Comparison of ENCODE assay signal across 2 cellular contexts in the genomic region with DNA sequence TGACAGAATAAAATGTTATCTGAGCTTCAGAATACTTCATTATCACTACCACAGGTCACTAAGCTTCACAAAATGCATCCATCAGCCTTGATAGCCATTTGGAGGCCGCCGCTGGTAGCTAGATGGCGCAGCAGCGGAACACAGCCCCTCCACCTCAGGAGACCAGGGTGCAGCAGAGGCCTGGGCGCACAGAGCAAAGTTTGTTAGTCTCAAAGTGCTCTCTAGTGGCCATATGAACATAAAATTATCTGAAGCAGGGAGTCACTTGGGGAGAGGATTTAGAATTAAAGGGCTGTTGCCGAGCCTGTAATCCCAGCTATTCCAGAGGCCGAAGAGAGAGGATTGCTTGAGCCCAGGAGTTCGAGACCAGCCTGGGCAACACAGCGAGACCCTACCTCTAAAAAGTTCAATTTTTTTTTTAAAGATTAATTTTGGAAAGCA.
TF ChIP-seq lines count a peak whose summit lies in the region.

No MANE protein-coding gene starts in this region.

TF ChIP-seq in endothelial cell of umbilical vein, 7 proteins besides CTCF, POLR2A, EP300 and RAD21:
- TF ChIP-seq JUN (IDR thresholded peaks at IDR 0.05; ENCODE audit: borderline replicate concordance, insufficient read depth, insufficient read length, low read depth) (no peak), POLR2AphosphoS5 (IDR thresholded peaks at IDR 0.05; ENCODE audit: insufficient read depth, low read depth, low read length) (no peak), EZH2 (IDR thresholded peaks at IDR 0.05; ENCODE audit: borderline replicate concordance, low read depth, low read length, severe bottlenecking) (no peak), GATA2 (IDR thresholded peaks at IDR 0.05; ENCODE audit: insufficient read depth, insufficient read length, low read depth, low read length) (no peak), MYC (IDR thresholded peaks at IDR 0.05; ENCODE audit: low read depth, low read length) (no peak), FOS (IDR thresholded peaks at IDR 0.05; ENCODE audit: borderline replicate concordance, insufficient read depth, low read length) (no peak)
- TF ChIP-seq, protein P1, sequence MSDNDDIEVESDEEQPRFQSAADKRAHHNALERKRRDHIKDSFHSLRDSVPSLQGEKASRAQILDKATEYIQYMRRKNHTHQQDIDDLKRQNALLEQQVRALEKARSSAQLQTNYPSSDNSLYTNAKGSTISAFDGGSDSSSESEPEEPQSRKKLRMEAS (IDR thresholded peaks at IDR 0.05; ENCODE audit: insufficient read depth, insufficient read length) = no peak
TF ChIP-seq in endothelial cell of umbilical vein: peak in this region for 0.

TF ChIP-seq in neural cell, 6 proteins besides CTCF, POLR2A, EP300 and RAD21:
- no peak for TF ChIP-seq EZH2 (IDR thresholded peaks at IDR 0.05; ENCODE audit: borderline replicate concordance, insufficient read depth, low read length, poor library complexity, severe bottlenecking)
- TF ChIP-seq POLR2AphosphoS5 (IDR thresholded peaks at IDR 0.05) = no peak
- TF ChIP-seq, protein P2, sequence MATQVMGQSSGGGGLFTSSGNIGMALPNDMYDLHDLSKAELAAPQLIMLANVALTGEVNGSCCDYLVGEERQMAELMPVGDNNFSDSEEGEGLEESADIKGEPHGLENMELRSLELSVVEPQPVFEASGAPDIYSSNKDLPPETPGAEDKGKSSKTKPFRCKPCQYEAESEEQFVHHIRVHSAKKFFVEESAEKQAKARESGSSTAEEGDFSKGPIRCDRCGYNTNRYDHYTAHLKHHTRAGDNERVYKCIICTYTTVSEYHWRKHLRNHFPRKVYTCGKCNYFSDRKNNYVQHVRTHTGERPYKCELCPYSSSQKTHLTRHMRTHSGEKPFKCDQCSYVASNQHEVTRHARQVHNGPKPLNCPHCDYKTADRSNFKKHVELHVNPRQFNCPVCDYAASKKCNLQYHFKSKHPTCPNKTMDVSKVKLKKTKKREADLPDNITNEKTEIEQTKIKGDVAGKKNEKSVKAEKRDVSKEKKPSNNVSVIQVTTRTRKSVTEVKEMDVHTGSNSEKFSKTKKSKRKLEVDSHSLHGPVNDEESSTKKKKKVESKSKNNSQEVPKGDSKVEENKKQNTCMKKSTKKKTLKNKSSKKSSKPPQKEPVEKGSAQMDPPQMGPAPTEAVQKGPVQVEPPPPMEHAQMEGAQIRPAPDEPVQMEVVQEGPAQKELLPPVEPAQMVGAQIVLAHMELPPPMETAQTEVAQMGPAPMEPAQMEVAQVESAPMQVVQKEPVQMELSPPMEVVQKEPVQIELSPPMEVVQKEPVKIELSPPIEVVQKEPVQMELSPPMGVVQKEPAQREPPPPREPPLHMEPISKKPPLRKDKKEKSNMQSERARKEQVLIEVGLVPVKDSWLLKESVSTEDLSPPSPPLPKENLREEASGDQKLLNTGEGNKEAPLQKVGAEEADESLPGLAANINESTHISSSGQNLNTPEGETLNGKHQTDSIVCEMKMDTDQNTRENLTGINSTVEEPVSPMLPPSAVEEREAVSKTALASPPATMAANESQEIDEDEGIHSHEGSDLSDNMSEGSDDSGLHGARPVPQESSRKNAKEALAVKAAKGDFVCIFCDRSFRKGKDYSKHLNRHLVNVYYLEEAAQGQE (IDR thresholded peaks at IDR 0.05; ENCODE audit: borderline replicate concordance) = no peak
- peak; percentile 67 for TF ChIP-seq SMC3 (conservative IDR thresholded peaks at IDR 0.05; ENCODE audit: poor library complexity)
- TF ChIP-seq TAF1 (IDR thresholded peaks at IDR 0.05; ENCODE audit: low read depth) = no peak
TF ChIP-seq in neural cell: peak in this region for 1.
